In the genomic region with DNA sequence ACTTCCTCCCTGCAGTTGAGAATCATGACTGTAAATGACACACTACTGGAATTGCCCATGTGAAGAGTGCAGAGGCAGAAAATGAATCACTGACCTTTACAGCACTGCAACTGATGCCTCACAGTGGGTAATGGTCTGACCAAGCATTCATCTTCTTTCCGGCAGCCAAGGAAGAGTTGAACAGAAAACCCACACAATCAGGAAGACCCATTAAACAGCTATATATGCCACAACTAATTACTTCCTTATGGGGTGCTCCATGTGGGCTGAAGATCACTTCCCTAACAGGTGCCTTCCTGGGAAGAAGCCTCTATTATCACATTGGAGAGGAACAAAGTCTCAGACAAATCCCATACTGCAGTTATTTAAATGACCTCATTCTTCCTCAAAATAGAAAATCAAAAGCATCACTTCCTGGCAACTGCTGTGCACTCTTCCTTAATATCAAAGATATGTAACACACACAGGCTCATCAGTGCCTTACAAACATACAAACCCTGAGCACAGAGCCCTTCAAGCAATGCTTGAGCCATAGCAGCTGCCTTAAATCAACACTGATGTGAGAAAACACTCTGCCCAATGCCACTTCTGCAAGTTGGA, we compare ENCODE assay signal across 9 cellular contexts. TPM values are rescaled to one million over a fixed set of nuclear protein-coding genes. Genes with fewer than 3 reads are reported as not detected.
DNase-seq lines count a peak whose midpoint lies in the region; ATAC-seq and TF ChIP-seq lines count a peak whose summit lies in the region.
"Had no signal": no experiment of that assay in that cellular context is flagged by ENCODE, and none has a peak within 500 bp of the region (broad histone marks: within the 10 kb centered on the region; RNA-seq: fewer than 3 reads in every experiment).

No MANE protein-coding gene starts in this region.

- ATAC-seq in GM19328 (IDR thresholded peaks at IDR 0.05; ENCODE audit: unreplicated experiment): peak; percentile 61

- H3K36me3 ChIP-seq in CD8-positive, alpha-beta memory T cell (ENCODE audit: insufficient read depth, low read length): no peaks in the 10 kb centered on the region

- H3K27ac ChIP-seq in HL-60 (replicated peaks): no peak overlapping the region
- H3K27ac ChIP-seq in CD8-positive, alpha-beta memory T cell (ENCODE audit: low read depth, low read length): no peak overlapping the region
- H3K27ac ChIP-seq: epithelial cell of prostate had no signal

- CTCF ChIA-PET in CD8-positive, alpha-beta memory T cell (lab: Charles Lee): no interaction called here

- DNase-seq in Caki2 (ENCODE audit: low read depth): peak; percentile 2
- DNase-seq in HL-60 (ENCODE audit: low read depth in 1 of 2, low spot score in 1 of 2): peak; percentile 33 to 66
- peak; percentile 90 for DNase-seq in astrocyte of the spinal cord (ENCODE audit: low read depth, low spot score)
- DNase-seq in stimulated activated CD4-positive, alpha-beta T cell treated with anti-CD3 and anti-CD28 coated beads, Interleukin-2, amount 100 ng/mL, for 4 hours (ENCODE audit: low read depth): peak; percentile 12
- DNase-seq in CD8-positive, alpha-beta memory T cell: no peak
- DNase-seq in SW 1271 (lab: John Stamatoyannopoulos, UW): no peak
- no peak for DNase-seq in inferior parietal cortex (ENCODE audit: extremely low spot score)

- POLR2A ChIA-PET in CD8-positive, alpha-beta memory T cell (lab: Charles Lee): no interaction called here

- H3K27me3 ChIP-seq in HL-60 (ENCODE audit: insufficient read depth, poor library complexity, severe bottlenecking): no peaks in the 10 kb centered on the region
- no peaks in the 10 kb centered on the region for H3K27me3 ChIP-seq in CD8-positive, alpha-beta memory T cell (ENCODE audit: insufficient read depth, low read length, poor library complexity, severe bottlenecking)

- no peak for TF ChIP-seq CTCF in HL-60 (IDR thresholded peaks at IDR 0.05; ENCODE audit: insufficient read depth, low read length)
- no peak for TF ChIP-seq CTCF in astrocyte of the spinal cord (IDR thresholded peaks at IDR 0.05; ENCODE audit: low read depth, low read length)

- H3K4me3 ChIP-seq in HL-60 (replicated peaks; ENCODE audit: insufficient read depth, low read length): no peak overlapping the region
- no peak overlapping the region for H3K4me3 ChIP-seq in astrocyte of the spinal cord (ENCODE audit: low read depth, low read length)
- no peak overlapping the region for H3K4me3 ChIP-seq in CD8-positive, alpha-beta memory T cell (ENCODE audit: low read length)

- H3K4me3 Mint-ChIP-seq in CD8-positive, alpha-beta memory T cell: no peak overlapping the region

- H3K9me3 Mint-ChIP-seq in CD8-positive, alpha-beta memory T cell: peaks cover 0 to 4% (median 4%) of the 10 kb centered on the region in 5 donors

- H3K27ac Mint-ChIP-seq in CD8-positive, alpha-beta memory T cell: peak overlapping the region in 3 of 8 donors; percentile 28 to 68 (median 48)

- H3K9me3 ChIP-seq in CD8-positive, alpha-beta memory T cell (ENCODE audit: low read length): no peaks in the 10 kb centered on the region

- peaks cover 7 to 14% (median 14%) of the 10 kb centered on the region in 3 donors for H3K4me1 Mint-ChIP-seq in CD8-positive, alpha-beta memory T cell

- H3K27me3 Mint-ChIP-seq in CD8-positive, alpha-beta memory T cell: peaks cover 4% of the 10 kb centered on the region in 2 donors

- H3K4me1 ChIP-seq in CD8-positive, alpha-beta memory T cell (ENCODE audit: insufficient read depth, low read length): peaks cover 9% of the 10 kb centered on the region

- in situ Hi-C loops in Caki2 (cut with HindIII; ENCODE audit: low pct_unique_long_range_greater_than_20kb, low sequenced_read_pairs): no loop called here
- in situ Hi-C loops in astrocyte of the spinal cord (cut with HindIII; ENCODE audit: low sequenced_read_pairs): no loop called here

- H3K36me3 Mint-ChIP-seq in CD8-positive, alpha-beta memory T cell: peaks cover 0 to 5% (median 0%) of the 10 kb centered on the region in 3 donors

RNA-seq across cellular contexts. Expression of a gene that starts 45.8 kb away (rescaled TPM):
- total RNA-seq in Caki2 (2014; rRNA removed; shearing (Covaris generic); ENCODE audit: low replicate concordance): not detected in 2 replicates
- total RNA-seq in CD8-positive, alpha-beta memory T cell: not detected
- polyA plus RNA-seq in CD8-positive, alpha-beta memory T cell: not detected

Comparison
In these comparisons a context has a peak if more than half of its experiments do, and no peak if none do; other contexts are left out.
1. DNase-seq: peak in Caki2 (single experiment), HL-60 (2 of 2), astrocyte of the spinal cord (single experiment) and stimulated activated CD4-positive, alpha-beta T cell treated with anti-CD3 and anti-CD28 coated beads, Interleukin-2, amount 100 ng/mL, for 4 hours (single experiment); none in CD8-positive, alpha-beta memory T cell (0 of 5), SW 1271 (0 of 2) and inferior parietal cortex (single experiment).